Comparison of ENCODE assay signal across 1 cellular context in genomic region chr14:66910306-66910705, GRCh38.
TF ChIP-seq lines count a peak whose summit lies in the region.

No MANE protein-coding gene starts in this region.

TF ChIP-seq in IMR-90, 13 proteins besides CTCF, POLR2A, EP300 and RAD21 (continued from another document):
- TF ChIP-seq ELK1 (IDR thresholded peaks at IDR 0.05; ENCODE audit: borderline replicate concordance, low read depth, low read length) (no peak), BHLHE40 (IDR thresholded peaks at IDR 0.05; ENCODE audit: low read depth, low read length) (no peak), USF2 (IDR thresholded peaks at IDR 0.05; ENCODE audit: low read depth, low read length) (no peak), MAZ (IDR thresholded peaks at IDR 0.05; ENCODE audit: borderline replicate concordance, low read depth, low read length) (no peak), MXI1 (IDR thresholded peaks at IDR 0.05; ENCODE audit: borderline replicate concordance, low read depth, low read length) (no peak), FOS (IDR thresholded peaks at IDR 0.05; ENCODE audit: low read depth, low read length) (no peak), CHD1 (IDR thresholded peaks at IDR 0.05; ENCODE audit: low read depth, low read length) (no peak), CEBPB (IDR thresholded peaks at IDR 0.05; ENCODE audit: low read depth, low read length) (no peak), RFX5 (IDR thresholded peaks at IDR 0.05; ENCODE audit: low read depth, low read length) (no peak), NFE2L2 (IDR thresholded peaks at IDR 0.05; ENCODE audit: low read depth, low read length) (no peak), MAFK (IDR thresholded peaks at IDR 0.05; ENCODE audit: low read depth, low read length) (no peak), RCOR1 (IDR thresholded peaks at IDR 0.05; ENCODE audit: insufficient replicate concordance, low read length) (no peak)
